ENCODE assay signal across 2 cellular contexts in genomic region chr1:87969040-87969439, GRCh38.
TF ChIP-seq lines count a peak whose summit lies in the region.

No MANE protein-coding gene starts in this region.

TF ChIP-seq in IMR-90, 13 proteins besides CTCF, POLR2A, EP300 and RAD21 (continued from another document):
- TF ChIP-seq USF2 (IDR thresholded peaks at IDR 0.05; ENCODE audit: low read depth, low read length): no peak
- TF ChIP-seq RCOR1 (IDR thresholded peaks at IDR 0.05; ENCODE audit: insufficient replicate concordance, low read length): no peak
- TF ChIP-seq BHLHE40 (IDR thresholded peaks at IDR 0.05; ENCODE audit: low read depth, low read length): no peak
- TF ChIP-seq MXI1 (IDR thresholded peaks at IDR 0.05; ENCODE audit: borderline replicate concordance, low read depth, low read length): no peak

TF ChIP-seq in neural cell, 6 proteins besides CTCF, POLR2A, EP300 and RAD21 (continued from another document):
- peak; percentile 98 for TF ChIP-seq REST (IDR thresholded peaks at IDR 0.05; ENCODE audit: borderline replicate concordance)
